21 cellular contexts compared by ENCODE assay signal in genomic region chr4:66633472-66633871, GRCh38.
DNase-seq lines count a peak whose midpoint lies in the region; ATAC-seq and TF ChIP-seq lines count a peak whose summit lies in the region.
"Had no signal": no experiment of that assay in that cellular context is flagged by ENCODE, and none has a peak within 500 bp of the region (broad histone marks: within the 10 kb centered on the region; RNA-seq: fewer than 3 reads in every experiment).

No MANE protein-coding gene starts in this region.

- POLR2A ChIA-PET in A673 (lab: Charles Lee; ENCODE audit: low non-redundant PET) = no interaction called here

- H3K4me1 ChIP-seq in A673 (ENCODE audit: insufficient read depth, low read length, poor library complexity, severe bottlenecking) (no peaks in the 10 kb centered on the region), neural progenitor cell (peaks cover 15% of the 10 kb centered on the region)
- H3K4me1 ChIP-seq: BLaER1 treated with 17β-estradiol and CSF1 and Interleukin-3, amounts not matched to agents 10 nM and 100 nM; SJSA1 had no signal

- H3K9ac ChIP-seq in neural progenitor cell = no peak overlapping the region
- H3K9ac ChIP-seq: BLaER1 treated with 17β-estradiol and CSF1 and Interleukin-3, amounts not matched to agents 10 nM and 100 nM had no signal

- peak overlapping the region; percentile 37 for H3K27ac Mint-ChIP-seq in osteocyte (ENCODE audit: unreplicated experiment)
- H3K27ac Mint-ChIP-seq in neural progenitor cell = no peak overlapping the region
- H3K27ac Mint-ChIP-seq: CD4-positive, alpha-beta T cell had no signal

- CTCF ChIA-PET in A673 (lab: Charles Lee) = no interaction called here

- no peak overlapping the region for H3K4me2 ChIP-seq in neural progenitor cell
- H3K4me2 ChIP-seq: BLaER1 treated with 17β-estradiol and CSF1 and Interleukin-3, amounts not matched to agents 10 nM and 100 nM had no signal

- H4K20me1 ChIP-seq in neural progenitor cell (ENCODE audit: low read depth) = no peaks in the 10 kb centered on the region
- H4K20me1 ChIP-seq: BLaER1 treated with 17β-estradiol and CSF1 and Interleukin-3, amounts not matched to agents 10 nM and 100 nM had no signal

- H3K9me3 Mint-ChIP-seq in osteocyte (ENCODE audit: unreplicated experiment) (no peaks in the 10 kb centered on the region), neural progenitor cell (no peaks in the 10 kb centered on the region)
- H3K9me3 Mint-ChIP-seq: CD4-positive, alpha-beta T cell had no signal

- BruUV-seq in A673 (replicated peaks; lab: Mats Ljungman, UMichigan) = no TSS peak

- H2AFZ ChIP-seq in neural progenitor cell (replicated peaks) = no peak overlapping the region

- H3K4me1 Mint-ChIP-seq in osteocyte (ENCODE audit: unreplicated experiment) = peaks cover 47% of the 10 kb centered on the region
- H3K4me1 Mint-ChIP-seq in neural progenitor cell = peaks cover 19% of the 10 kb centered on the region

- H3F3A ChIP-seq in neural progenitor cell (ENCODE audit: low read depth) = peaks cover 12% of the 10 kb centered on the region

- ATAC-seq in GM19397 (IDR thresholded peaks at IDR 0.05; ENCODE audit: unreplicated experiment) = no peak
- ATAC-seq: K562 had no signal

- H3K27ac ChIP-seq in A673 (ENCODE audit: low read depth, low read length, poor library complexity, severe bottlenecking) (no peak overlapping the region), neural progenitor cell (no peak overlapping the region)
- H3K27ac ChIP-seq: BLaER1 treated with 17β-estradiol and CSF1 and Interleukin-3, amounts not matched to agents 10 nM and 100 nM; SJSA1 had no signal

- TF ChIP-seq CTCF in A673 (conservative IDR thresholded peaks at IDR 0.05; ENCODE audit: low read depth, low read length) (no peak), epithelial cell of esophagus (IDR thresholded peaks at IDR 0.05; ENCODE audit: insufficient read depth, low read depth, low read length, missing control alignments) (no peak), osteocyte (IDR thresholded peaks at IDR 0.05) (no peak), neural progenitor cell (IDR thresholded peaks at IDR 0.05) (no peak)

- H3K79me2 ChIP-seq in neural progenitor cell (ENCODE audit: low read depth) = no peaks in the 10 kb centered on the region

- H3K4me3 ChIP-seq in A673 (ENCODE audit: low read depth, low read length, poor library complexity, severe bottlenecking) (no peak overlapping the region), epithelial cell of esophagus (ENCODE audit: low read length) (no peak overlapping the region), H7 (ENCODE audit: insufficient read depth, low read depth, low read length) (no peak overlapping the region), neural progenitor cell (no peak overlapping the region)
- H3K4me3 ChIP-seq: BLaER1 treated with 17β-estradiol and CSF1 and Interleukin-3, amounts not matched to agents 10 nM and 100 nM; K562; MG63; SJSA1 had no signal

- H3K4me3 Mint-ChIP-seq in osteocyte (ENCODE audit: unreplicated experiment) (no peak overlapping the region), neural progenitor cell (no peak overlapping the region)
- H3K4me3 Mint-ChIP-seq: CD4-positive, alpha-beta T cell had no signal

- intact Hi-C loops in A673 (cut with micrococcal nuclease; ENCODE audit: unreplicated experiment) = no loop called here

- H3K9me3 ChIP-seq in A673 (ENCODE audit: low read depth, low read length, poor library complexity, severe bottlenecking) (no peaks in the 10 kb centered on the region), neural progenitor cell (ENCODE audit: low read depth) (no peaks in the 10 kb centered on the region)
- H3K9me3 ChIP-seq: BLaER1 treated with 17β-estradiol and CSF1 and Interleukin-3, amounts not matched to agents 10 nM and 100 nM; MG63 had no signal

- H3K27me3 Mint-ChIP-seq in osteocyte (ENCODE audit: unreplicated experiment) = no peaks in the 10 kb centered on the region
- peaks cover 2% of the 10 kb centered on the region for H3K27me3 Mint-ChIP-seq in neural progenitor cell (ENCODE audit: insufficient read depth, low read depth)
- H3K27me3 Mint-ChIP-seq: CD4-positive, alpha-beta T cell had no signal

- no peaks in the 10 kb centered on the region for H3K27me3 ChIP-seq in A673 (replicated peaks; ENCODE audit: insufficient read depth, low read depth, low read length, poor library complexity)
- no peaks in the 10 kb centered on the region for H3K27me3 ChIP-seq in H7 (ENCODE audit: control insufficient read depth, insufficient read depth, low read length)
- no peaks in the 10 kb centered on the region for H3K27me3 ChIP-seq in neural progenitor cell
- H3K27me3 ChIP-seq: BLaER1 treated with 17β-estradiol and CSF1 and Interleukin-3, amounts not matched to agents 10 nM and 100 nM; MG63; SJSA1 had no signal

- DNase-seq in A673 (ENCODE audit: low spot score) (peak; percentile 2), HS-5 (ENCODE audit: low read depth) (peak; percentile 6), epithelial cell of esophagus (ENCODE audit: low read depth) (peak; percentile 3), osteocyte (ENCODE audit: extremely low spot score, unreplicated experiment) (no peak), H7 (no peak), neural progenitor cell (ENCODE audit: low spot score) (no peak)
- DNase-seq in activated CD4-positive, CD25-positive, alpha-beta regulatory T cell (lab: John Stamatoyannopoulos, UW) = no peak
- DNase-seq: 8988T; CD4-positive, alpha-beta T cell; DMS53; GF-D8; Kasumi-1; MG63; NCI-H2029; NCI-H526 treated with DMSO at 0.1 percent for 48 hours; Right ventricle myocardium superior; RPMI8226 had no signal

- peaks cover 5% of the 10 kb centered on the region for H3K36me3 Mint-ChIP-seq in osteocyte (ENCODE audit: unreplicated experiment)
- no peaks in the 10 kb centered on the region for H3K36me3 Mint-ChIP-seq in neural progenitor cell

- H3K36me3 ChIP-seq in A673 (ENCODE audit: insufficient read depth, low read length, poor library complexity, severe bottlenecking) (no peaks in the 10 kb centered on the region), H7 (replicated peaks; ENCODE audit: control insufficient read depth, insufficient read depth, low read length) (no peaks in the 10 kb centered on the region), neural progenitor cell (no peaks in the 10 kb centered on the region)
- H3K36me3 ChIP-seq: BLaER1 treated with 17β-estradiol and CSF1 and Interleukin-3, amounts not matched to agents 10 nM and 100 nM; MG63; SJSA1 had no signal

Comparison
In these comparisons a context has a peak if more than half of its experiments do, and no peak if none do; other contexts are left out.
1. DNase-seq: peak in A673 (single experiment), HS-5 (single experiment) and epithelial cell of esophagus (single experiment); none in osteocyte (single experiment), activated CD4-positive, CD25-positive, alpha-beta regulatory T cell (0 of 4), H7 (single experiment) and neural progenitor cell (single experiment).